28 cellular contexts compared by ENCODE assay signal in genomic region chr3:172365028-172365567, GRCh38.
"Had no signal": no experiment of that assay in that cellular context is flagged by ENCODE, and none has a peak within 500 bp of the region (broad histone marks: within the 10 kb centered on the region; RNA-seq: fewer than 3 reads in every experiment).

No MANE protein-coding gene starts in this region.

- H3K27me3 ChIP-seq: brain microvascular endothelial cell, dorsolateral prefrontal cortex had no signal

- H3K4me1 Mint-ChIP-seq: activated B cell treated with CpG ODN at 0.5 μM for 24 hours; activated T-helper 17 cell treated with anti-CD3 and anti-CD28 coated beads, Interleukin-2, amount 50 U/mL, for 72 hours; central memory CD8-positive, alpha-beta T cell; endodermal cell had no signal

- H3K9me3 Mint-ChIP-seq: activated B cell treated with CpG ODN at 0.5 μM for 24 hours; activated CD8-positive, alpha-beta T cell treated with anti-CD3 and anti-CD28 coated beads for 36 hours; activated T-helper 17 cell treated with anti-CD3 and anti-CD28 coated beads, Interleukin-2, amount 50 U/mL, for 72 hours; central memory CD8-positive, alpha-beta T cell; dendritic cell treated with granulocyte-macrophage colony-stimulating factor and Interleukin-4, amounts not matched to agents 40 ng/mL and 50 ng/mL, for 4 days; endodermal cell had no signal

- DNase-seq: activated B cell treated with CpG ODN at 0.5 μM for 24 hours; activated CD4-positive, alpha-beta T cell treated with anti-CD3 and anti-CD28 coated beads for 48 hours; activated CD4-positive, alpha-beta T cell treated with anti-CD3 and anti-CD28 coated beads, Interleukin-2, amount 50 U/mL, for 1 hour; activated CD4-positive, alpha-beta T cell treated with anti-CD3 and anti-CD28 coated beads, Interleukin-2, amount 50 U/mL, for 48 hours; activated CD8-positive, alpha-beta memory T cell treated with anti-CD3 and anti-CD28 coated beads for 24 hours; activated CD8-positive, alpha-beta T cell treated with anti-CD3 and anti-CD28 coated beads for 36 hours; activated effector memory CD4-positive, alpha-beta T cell treated with Interleukin-2 at 50 U/mL for 16 hours; activated gamma-delta T cell treated with Interleukin-2 at 50 U/mL for 16 hours; activated naive CD4-positive, alpha-beta T cell treated with anti-CD3 and anti-CD28 coated beads, Interleukin-2, amount 50 U/mL, for 16 hours; activated naive CD4-positive, alpha-beta T cell treated with Interleukin-2 at 50 U/mL for 16 hours; activated T-cell treated with anti-CD3 and anti-CD28 coated beads, Interleukin-2, amount 50 U/mL, for 4 hours; amniotic stem cell; anterior cingulate cortex; brain microvascular endothelial cell; dorsolateral prefrontal cortex; effector memory CD4-positive, alpha-beta T cell; endodermal cell; foreskin fibroblast; glutamatergic neuron; T-helper 2 cell had no signal

- H3K27ac Mint-ChIP-seq: activated B cell treated with CpG ODN at 0.5 μM for 24 hours; activated CD8-positive, alpha-beta T cell treated with anti-CD3 and anti-CD28 coated beads for 36 hours; activated naive CD8-positive, alpha-beta T cell; activated T-helper 17 cell treated with anti-CD3 and anti-CD28 coated beads, Interleukin-2, amount 50 U/mL, for 72 hours; dendritic cell treated with granulocyte-macrophage colony-stimulating factor and Interleukin-4, amounts not matched to agents 40 ng/mL and 50 ng/mL, for 4 days; endodermal cell had no signal

- H3K4me3 Mint-ChIP-seq: activated B cell treated with CpG ODN at 0.5 μM for 24 hours; activated CD8-positive, alpha-beta T cell treated with anti-CD3 and anti-CD28 coated beads for 36 hours; activated naive CD8-positive, alpha-beta T cell; activated T-cell treated with anti-CD3 and anti-CD28 coated beads, Interleukin-2, amount 50 U/mL, for 4 hours; activated T-helper 17 cell treated with anti-CD3 and anti-CD28 coated beads, Interleukin-2, amount 50 U/mL, for 72 hours; central memory CD8-positive, alpha-beta T cell; dendritic cell treated with granulocyte-macrophage colony-stimulating factor and Interleukin-4, amounts not matched to agents 40 ng/mL and 50 ng/mL, for 4 days; endodermal cell had no signal

- ATAC-seq: activated CD4-positive, CD25-positive, alpha-beta regulatory T cell treated with anti-CD3 and anti-CD28 coated beads, Interleukin-2, amount 50 U/mL, for 24 hours; activated CD8-positive, alpha-beta T cell treated with anti-CD3 and anti-CD28 coated beads for 36 hours; activated T-cell treated with anti-CD3 and anti-CD28 coated beads, Interleukin-2, amount 50 U/mL, for 4 hours; activated T-helper 17 cell treated with anti-CD3 and anti-CD28 coated beads, Interleukin-2, amount 50 U/mL, for 72 hours; esophagus mucosa had no signal

- H3K27me3 Mint-ChIP-seq: activated B cell treated with CpG ODN at 0.5 μM for 24 hours; activated CD8-positive, alpha-beta T cell treated with anti-CD3 and anti-CD28 coated beads for 36 hours; activated naive CD8-positive, alpha-beta T cell; activated T-helper 17 cell treated with anti-CD3 and anti-CD28 coated beads, Interleukin-2, amount 50 U/mL, for 72 hours; central memory CD8-positive, alpha-beta T cell; dendritic cell treated with granulocyte-macrophage colony-stimulating factor and Interleukin-4, amounts not matched to agents 40 ng/mL and 50 ng/mL, for 4 days had no signal

- H3K27ac ChIP-seq: brain microvascular endothelial cell, coronary artery, dorsolateral prefrontal cortex, VCaP had no signal

- H3K4me3 ChIP-seq: coronary artery, dorsolateral prefrontal cortex had no signal
